Comparison of ENCODE assay signal across 8 cellular contexts in genomic region chr15:40103124-40103858, GRCh38. TPM values are rescaled to one million over a fixed set of nuclear protein-coding genes. Genes with fewer than 3 reads are reported as not detected.
DNase-seq lines count a peak whose midpoint lies in the region; ATAC-seq, FAIRE-seq and TF ChIP-seq lines count a peak whose summit lies in the region.

No MANE protein-coding gene starts in this region.

- intact Hi-C loops in endothelial cell of umbilical vein (cut with micrococcal nuclease), result loop anchor here (1.0 to 10.0 kb wide), 2 partner anchors 56 to 172 kb away; no protein-coding TSS in a partner anchor

- peak overlapping the region; percentile 55 for H3K4me3 Mint-ChIP-seq in memory B cell

- peak overlapping the region; percentile 45 for H3K27ac Mint-ChIP-seq in memory B cell

- no peak for TF ChIP-seq CTCF in endothelial cell of umbilical vein (IDR thresholded peaks at IDR 0.05; ENCODE audit: extremely low read depth in 1 of 2, insufficient read depth in 1 of 2, low read depth in 1 of 2, low read length in 2 of 2)

- H3K4me3 ChIP-seq in NT2/D1 (ENCODE audit: insufficient read length, low read depth), result no peak overlapping the region
- H3K4me3 ChIP-seq in endothelial cell of umbilical vein (replicated peaks in 1 of 3; ENCODE audit: insufficient read depth in 1 of 3, low read depth in 1 of 3, low read length in 3 of 3), result no peak overlapping the region

- DNase-seq in HPDE6-E6E7 (ENCODE audit: extremely low spot score) (peak; percentile 90), NT2/D1 (ENCODE audit: low read depth, low spot score) (no peak), endothelial cell of umbilical vein (ENCODE audit: low read depth, low spot score) (peak; percentile 71), memory B cell (ENCODE audit: low spot score in 2 of 2) (no peak), urothelium cell line (ENCODE audit: low spot score) (peak; percentile 73)

- TF ChIP-seq POLR2A in endothelial cell of umbilical vein (IDR thresholded peaks at IDR 0.05; ENCODE audit: low read depth, low read length), result no peak

- H3K4me1 ChIP-seq in NT2/D1 (ENCODE audit: insufficient read depth, insufficient read length) (peaks cover 21% of the 10 kb centered on the region), endothelial cell of umbilical vein (ENCODE audit: control insufficient read depth, extremely low read depth, insufficient read depth, low read length) (peaks cover 32% of the 10 kb centered on the region)

- BruUV-seq in endothelial cell of umbilical vein (replicated peaks; lab: Mats Ljungman, UMichigan), result no TSS peak

- CTCF ChIA-PET in endothelial cell of umbilical vein (lab: Charles Lee), result interaction anchor here (0.7 to 5.4 kb wide), 13 partner anchors 8 to 216 kb away, joined by 3 to 144 read pairs (median 11); partner anchors contain the start of gene BUB1B

- H3K9me3 ChIP-seq in NT2/D1 (ENCODE audit: insufficient read depth, low read length) (no peaks in the 10 kb centered on the region), endothelial cell of umbilical vein (replicated peaks; ENCODE audit: control insufficient read depth, insufficient read depth, low read length) (no peaks in the 10 kb centered on the region)

- peaks cover 16% of the 10 kb centered on the region for H3K36me3 Mint-ChIP-seq in memory B cell

- H3K27me3 Mint-ChIP-seq in memory B cell, result no peaks in the 10 kb centered on the region

- no peaks in the 10 kb centered on the region for H3K9me1 ChIP-seq in endothelial cell of umbilical vein (replicated peaks; ENCODE audit: control insufficient read depth, extremely low read depth, insufficient read depth, low read length)

- peaks cover 70% of the 10 kb centered on the region for H3K4me1 Mint-ChIP-seq in memory B cell

- H3K27ac ChIP-seq in endothelial cell of umbilical vein (ENCODE audit: insufficient read depth, low read depth, low read length), result peak overlapping the region; percentile 27

- H4K20me1 ChIP-seq in endothelial cell of umbilical vein (replicated peaks; ENCODE audit: control insufficient read depth, extremely low read depth, insufficient read depth, low read length), result no peaks in the 10 kb centered on the region

- peak overlapping the region; percentile 47 for H2AFZ ChIP-seq in endothelial cell of umbilical vein (ENCODE audit: low read depth, low read length)

- no peaks in the 10 kb centered on the region for H3K79me2 ChIP-seq in endothelial cell of umbilical vein (ENCODE audit: control insufficient read depth, insufficient read depth, low read length)

- H3K36me3 ChIP-seq in NT2/D1 (ENCODE audit: insufficient read depth, insufficient read length, low read length), result peaks cover 14% of the 10 kb centered on the region
- H3K36me3 ChIP-seq in endothelial cell of umbilical vein (ENCODE audit: control insufficient read depth in 2 of 2, extremely low read depth in 1 of 2, insufficient read depth in 2 of 2, low read length in 2 of 2), result peaks cover 0 to 3% of the 10 kb centered on the region in 2 experiments

- dilution Hi-C loops in endothelial cell of umbilical vein (cut with MboI; ENCODE audit: extremely low pct_ligation_motif_present, low sequenced_read_pairs), result no loop called here

- ATAC-seq in memory B cell (ENCODE audit: low read depth) (no peak), GM18870 (IDR thresholded peaks at IDR 0.05; ENCODE audit: unreplicated experiment) (no peak), HG03097 (IDR thresholded peaks at IDR 0.05; ENCODE audit: low FRiP score, unreplicated experiment) (no peak), GM19324 (IDR thresholded peaks at IDR 0.05; ENCODE audit: low FRiP score, unreplicated experiment) (no peak)

- POLR2A ChIA-PET in endothelial cell of umbilical vein (lab: Charles Lee), result interaction anchor here (0.9 to 1.3 kb wide), 3 partner anchors 22 to 132 kb away, joined by 3 to 4 read pairs (median 4); no protein-coding TSS in a partner anchor

- H3K4me2 ChIP-seq in endothelial cell of umbilical vein (ENCODE audit: insufficient read depth, low read length), result no peak overlapping the region

- H3K27me3 ChIP-seq in NT2/D1 (ENCODE audit: insufficient read depth, insufficient read length), result peaks cover 2% of the 10 kb centered on the region
- H3K27me3 ChIP-seq in endothelial cell of umbilical vein (ENCODE audit: control insufficient read depth in 2 of 2, insufficient read depth in 2 of 2, low read length in 2 of 2), result no peaks in the 10 kb centered on the region

- peak overlapping the region; percentile 47 for H3K9ac ChIP-seq in NT2/D1 (ENCODE audit: insufficient read length, low read depth)
- H3K9ac ChIP-seq in endothelial cell of umbilical vein (replicated peaks; ENCODE audit: extremely low read depth, insufficient read depth, low read length), result peak overlapping the region; percentile 12

- H3K9me3 Mint-ChIP-seq in memory B cell, result no peaks in the 10 kb centered on the region

- FAIRE-seq in endothelial cell of umbilical vein (lab: Jason Lieb, UNC), result peak; percentile 86
- FAIRE-seq in urothelium cell line (lab: Jason Lieb, UNC), result no peak

TF ChIP-seq in endothelial cell of umbilical vein, 7 proteins besides CTCF, POLR2A, EP300 and RAD21:
- TF ChIP-seq MAX (IDR thresholded peaks at IDR 0.05; ENCODE audit: insufficient read depth, insufficient read length), result peak; percentile 76
- TF ChIP-seq JUN (IDR thresholded peaks at IDR 0.05; ENCODE audit: borderline replicate concordance, insufficient read depth, insufficient read length, low read depth), result no peak
- no peak for TF ChIP-seq POLR2AphosphoS5 (IDR thresholded peaks at IDR 0.05; ENCODE audit: insufficient read depth, low read depth, low read length)
- no peak for TF ChIP-seq FOS (IDR thresholded peaks at IDR 0.05; ENCODE audit: borderline replicate concordance, insufficient read depth, low read length)
- no peak for TF ChIP-seq GATA2 (IDR thresholded peaks at IDR 0.05; ENCODE audit: insufficient read depth, insufficient read length, low read depth, low read length)
- no peak for TF ChIP-seq EZH2 (IDR thresholded peaks at IDR 0.05; ENCODE audit: borderline replicate concordance, low read depth, low read length, severe bottlenecking)

RNA-seq across cellular contexts. Expression of gene BMF, which starts 5.4 kb away (rescaled TPM):
- total RNA-seq in endothelial cell of umbilical vein, result 9.8 and 13.9 TPM in 2 replicates
- 7.4 and 8.6 TPM in 2 replicates for polyA plus RNA-seq in endothelial cell of umbilical vein
- polyA plus RNA-seq in endothelial cell of umbilical vein (2011; cell fraction: cytosol; rRNA removed), result 4.6 and 5.9 TPM in 2 replicates
- 18.9 and 19.7 TPM in 2 replicates for polyA plus RNA-seq in endothelial cell of umbilical vein (2011; cell fraction: nucleus; rRNA removed)
- 3.7 TPM in 2 replicates for polyA plus RNA-seq in endothelial cell of umbilical vein (2012)
- 18.1 and 19.5 TPM in 2 replicates for polyA minus RNA-seq in endothelial cell of umbilical vein
- 1.2 TPM for polyA minus RNA-seq in endothelial cell of umbilical vein (2011; cell fraction: cytosol; rRNA and poly(A)+ RNA removed)
- polyA minus RNA-seq in endothelial cell of umbilical vein (2011; cell fraction: nucleus; rRNA and poly(A)+ RNA removed), result 12.7 and 16.3 TPM in 2 replicates

RNA-seq across cellular contexts. Expression of gene BUB1B, which starts 57.6 kb away (rescaled TPM):
- total RNA-seq in endothelial cell of umbilical vein, result 65.6 and 69.8 TPM in 2 replicates
- 10.1 and 12.2 TPM in 2 replicates for polyA plus RNA-seq in endothelial cell of umbilical vein
- polyA plus RNA-seq in endothelial cell of umbilical vein (2011; cell fraction: cytosol; rRNA removed), result 15.9 and 16.7 TPM in 2 replicates
- 65.9 and 98.6 TPM in 2 replicates for polyA plus RNA-seq in endothelial cell of umbilical vein (2011; cell fraction: nucleus; rRNA removed)
- 12.2 and 35.1 TPM in 2 replicates for polyA plus RNA-seq in endothelial cell of umbilical vein (2012)
- 26.9 and 28.6 TPM in 2 replicates for polyA minus RNA-seq in endothelial cell of umbilical vein
- 23.8 TPM for polyA minus RNA-seq in endothelial cell of umbilical vein (2011; cell fraction: cytosol; rRNA and poly(A)+ RNA removed)
- polyA minus RNA-seq in endothelial cell of umbilical vein (2011; cell fraction: nucleus; rRNA and poly(A)+ RNA removed), result 35.0 and 56.6 TPM in 2 replicates

Comparison
In these comparisons a context has a peak if more than half of its experiments do, and no peak if none do; other contexts are left out.
1. DNase-seq: peak in HPDE6-E6E7 (single experiment), endothelial cell of umbilical vein (single experiment) and urothelium cell line (single experiment); none in NT2/D1 (single experiment) and memory B cell (0 of 2).